In the genomic region with DNA sequence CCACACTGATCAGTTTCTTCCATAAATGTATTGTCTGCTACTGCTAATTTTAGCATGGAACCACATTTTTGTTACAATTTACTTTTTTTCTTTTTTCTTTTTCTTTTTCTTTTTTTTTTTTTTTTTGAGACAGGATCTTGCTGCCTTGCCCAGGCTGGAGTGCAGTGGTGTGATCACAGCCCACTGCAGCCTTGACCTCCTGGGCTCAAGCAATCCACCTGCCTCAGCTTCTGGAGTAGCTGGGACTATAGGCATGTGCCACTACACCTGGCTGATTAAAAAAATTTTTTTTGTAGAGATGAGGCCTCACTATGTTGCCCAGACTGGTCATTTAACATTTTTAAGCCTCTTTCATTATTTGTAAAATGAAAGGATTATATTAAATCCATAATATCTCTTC, we compare ENCODE assay signal across 2 cellular contexts.
TF ChIP-seq lines count a peak whose summit lies in the region.

No MANE protein-coding gene starts in this region.

TF ChIP-seq in HepG2, 621 proteins besides CTCF, POLR2A, EP300 and RAD21:
- TF ChIP-seq FOXK2 (IDR thresholded peaks at IDR 0.05) (0 out of 2 replicates have a peak, but pooled peaks have one; percentile 13), ZFP62 (CRISPR knock-in tag; IDR thresholded peaks at IDR 0.05) (no peak), CEBPB (IDR thresholded peaks at IDR 0.05; ENCODE audit: borderline replicate concordance, low read depth, low read length) (no peak), ZNF121 (CRISPR knock-in tag; IDR thresholded peaks at IDR 0.05) (peak; percentile 37; the same call in 1 of the 2 replicates)

TF ChIP-seq in HEK293, 187 proteins besides CTCF, POLR2A, EP300 and RAD21:
- TF ChIP-seq ZNF121 (tag by site-specific recombination; IDR thresholded peaks at IDR 0.05): 0 out of 2 replicates have a peak, but pooled peaks have one; percentile 23
- no peak for TF ChIP-seq ZNF707 (tag by site-specific recombination; IDR thresholded peaks at IDR 0.05)
